8 cellular contexts compared by ENCODE assay signal in genomic region chr5:151319334-151319733, GRCh38. TPM values are rescaled to one million over a fixed set of nuclear protein-coding genes. Genes with fewer than 3 reads are reported as not detected.
DNase-seq lines count a peak whose midpoint lies in the region; ATAC-seq and TF ChIP-seq lines count a peak whose summit lies in the region.

No MANE protein-coding gene starts in this region.

- no peaks in the 10 kb centered on the region for H3K36me3 ChIP-seq in left ventricle myocardium inferior

- POLR2A ChIA-PET in AG04449 (lab: Yijun Ruan, JAX), result no interaction called here
- POLR2A ChIA-PET in RWPE1 (lab: Yijun Ruan, JAX; ENCODE audit: low non-redundant PET), result no interaction called here

- peaks cover 9% of the 10 kb centered on the region for H3K4me1 ChIP-seq in left ventricle myocardium inferior

- peaks cover 4% of the 10 kb centered on the region for H3K27me3 ChIP-seq in left ventricle myocardium inferior (ENCODE audit: low read depth)

- H3K27ac ChIP-seq in left ventricle myocardium inferior (replicated peaks), result no peak overlapping the region
- H3K27ac ChIP-seq in RWPE1, result no peak overlapping the region

- ATAC-seq in GM18511 (IDR thresholded peaks at IDR 0.05; ENCODE audit: unreplicated experiment), result peak; percentile 80
- ATAC-seq in HG03095 (IDR thresholded peaks at IDR 0.05; ENCODE audit: unreplicated experiment), result peak; percentile 78

- intact Hi-C loops in left ventricle myocardium inferior (cut with micrococcal nuclease), result no loop called here

- TF ChIP-seq CTCF in AG04449 (IDR thresholded peaks at IDR 0.05; ENCODE audit: insufficient read depth, low read length, missing control alignments), result peak; percentile 22
- TF ChIP-seq CTCF in left ventricle myocardium inferior (IDR thresholded peaks at IDR 0.05; ENCODE audit: borderline replicate concordance), result peak; percentile 31
- TF ChIP-seq CTCF in RWPE1 (conservative IDR thresholded peaks at IDR 0.05; ENCODE audit: low read depth), result no peak

- DNase-seq in AG04449 (ENCODE audit: low read depth, low spot score) (no peak), RPMI7951 (ENCODE audit: low read depth) (peak; percentile 9), left ventricle myocardium inferior (peak; percentile 31), NCI-H2081 treated with DMSO at 0.1 percent for 48 hours (lab: John Stamatoyannopoulos, UW) (no peak), RWPE1 (ENCODE audit: low spot score) (no peak), NCI-H2081 (lab: John Stamatoyannopoulos, UW) (no peak)

- H3K9me3 ChIP-seq in left ventricle myocardium inferior (replicated peaks), result no peaks in the 10 kb centered on the region

- CTCF ChIA-PET in AG04449 (lab: Yijun Ruan, JAX) (interaction anchor here (0.7 to 3.0 kb wide), 6 partner anchors 180 to 824 kb away, joined by 3 to 18 read pairs (median 3); no protein-coding TSS in a partner anchor), RWPE1 (lab: Yijun Ruan, JAX) (interaction anchor here (0.5 to 0.8 kb wide), 4 partner anchors 10 to 473 kb away, joined by 3 to 6 read pairs (median 4); partner anchors contain the start of gene IRGM)

- H3K4me3 ChIP-seq in AG04449 (ENCODE audit: low read depth, low read length), result no peak overlapping the region
- H3K4me3 ChIP-seq in left ventricle myocardium inferior, result no peak overlapping the region

RNA-seq across cellular contexts. Expression of gene SLC36A3, which starts 15.8 kb away (rescaled TPM):
- total RNA-seq in RPMI7951 (2014; rRNA removed; shearing (Covaris generic)), result not detected in 2 replicates
- total RNA-seq in left ventricle myocardium inferior, result not detected

RNA-seq across cellular contexts. Expression of gene SLC36A2, which starts 28.0 kb away (rescaled TPM):
- total RNA-seq in RPMI7951 (2014; rRNA removed; shearing (Covaris generic)), result not detected in 2 replicates
- 0.16 TPM for total RNA-seq in left ventricle myocardium inferior

Comparison
In these comparisons a context has a peak if more than half of its experiments do, and no peak if none do; other contexts are left out.
1. DNase-seq: peak in RPMI7951 (single experiment) and left ventricle myocardium inferior (single experiment); none in AG04449 (single experiment), NCI-H2081 treated with DMSO at 0.1 percent for 48 hours (single experiment), RWPE1 (single experiment) and NCI-H2081 (0 of 2).